ENCODE assay signal across 8 cellular contexts in genomic region chr18:51540562-51540961, GRCh38.
"Had no signal": no experiment of that assay in that cellular context is flagged by ENCODE, and none has a peak within 500 bp of the region (broad histone marks: within the 10 kb centered on the region; RNA-seq: fewer than 3 reads in every experiment).

No MANE protein-coding gene starts in this region.

- H3K4me3 ChIP-seq: GM12878 had no signal

- FAIRE-seq: G401.6, GM12878, GM12891, GM12892, GM18507, GM19239 had no signal

- ATAC-seq: GM12878 had no signal

- DNase-seq: GDM1, GF-D8 had no signal
